ENCODE assay signal across 8 cellular contexts in genomic region chr7:27739301-27739913, GRCh38. TPM values are rescaled to one million over a fixed set of nuclear protein-coding genes. Genes with fewer than 3 reads are reported as not detected.
DNase-seq lines count a peak whose midpoint lies in the region; ATAC-seq and TF ChIP-seq lines count a peak whose summit lies in the region.

No MANE protein-coding gene starts in this region.

- peak overlapping the region; percentile 84 for H3K4me2 ChIP-seq in neuronal stem cell (ENCODE audit: insufficient read depth, low read length, poor library complexity, severe bottlenecking)

- no peaks in the 10 kb centered on the region for H3K27me3 Mint-ChIP-seq in T-cell

- TF ChIP-seq POLR2A in esophagus squamous epithelium (IDR thresholded peaks at IDR 0.05) = no peak

- H3K36me3 Mint-ChIP-seq in T-cell = no peaks in the 10 kb centered on the region

- H3K4me3 ChIP-seq in esophagus squamous epithelium = peak overlapping the region; percentile 66 to 98 (median 90)
- H3K4me3 ChIP-seq in neuronal stem cell (ENCODE audit: low read length in 2 of 2) = peak overlapping the region; percentile 88 to 90

- H2BK15ac ChIP-seq in neuronal stem cell (ENCODE audit: low read length) = no peak overlapping the region

- intact Hi-C loops in esophagus squamous epithelium (cut with DNase I) = no loop called here

- H4K8ac ChIP-seq in neuronal stem cell (ENCODE audit: low read depth, low read length) = no peak overlapping the region

- H3K4me1 ChIP-seq in esophagus squamous epithelium (peaks cover 0 to 56% (median 9%) of the 10 kb centered on the region in 3 donors), neuronal stem cell (ENCODE audit: control insufficient read depth in 2 of 2, insufficient read depth in 1 of 2, low read depth in 1 of 2, low read length in 2 of 2) (peaks cover 2% of the 10 kb centered on the region in 2 donors)

- CTCF ChIA-PET in T-cell (lab: Charles Lee) = no interaction called here

- H3K36me3 ChIP-seq in esophagus squamous epithelium (no peaks in the 10 kb centered on the region), neuronal stem cell (replicated peaks in 1 of 2; ENCODE audit: control insufficient read depth in 2 of 2, insufficient read depth in 2 of 2, low read length in 2 of 2) (no peaks in the 10 kb centered on the region)

- POLR2A ChIA-PET in T-cell (lab: Charles Lee) = interaction anchor here in 1 of 2 donors (0.6 to 0.7 kb wide), 4 partner anchors 25 to 1551 kb away, joined by 3 to 4 read pairs (median 4); no protein-coding TSS in a partner anchor

- H3K27me3 ChIP-seq in esophagus squamous epithelium = no peaks in the 10 kb centered on the region
- no peaks in the 10 kb centered on the region for H3K27me3 ChIP-seq in neuronal stem cell (ENCODE audit: control insufficient read depth in 3 of 3, insufficient read depth in 3 of 3, low read depth in 1 of 3, low read length in 3 of 3)

- H3K79me1 ChIP-seq in neuronal stem cell (ENCODE audit: low read depth, low read length) = peaks cover 5% of the 10 kb centered on the region

- H3K27ac ChIP-seq in esophagus squamous epithelium (peak overlapping the region; percentile 96 to 99 (median 98)), neuronal stem cell (replicated peaks; ENCODE audit: low read length) (no peak overlapping the region)

- H2BK120ac ChIP-seq in neuronal stem cell (ENCODE audit: low read depth, low read length) = no peak overlapping the region

- peak overlapping the region; percentile 94 to 99 (median 96) for H3K4me3 Mint-ChIP-seq in T-cell

- peak overlapping the region; percentile 94 for H2AFZ ChIP-seq in neuronal stem cell (ENCODE audit: low read length)

- no peak overlapping the region for H3K4ac ChIP-seq in neuronal stem cell (ENCODE audit: low read length)

- ATAC-seq in GM19328 (IDR thresholded peaks at IDR 0.05; ENCODE audit: unreplicated experiment) (peak; percentile 23), HG03378 (IDR thresholded peaks at IDR 0.05; ENCODE audit: unreplicated experiment) (peak; percentile 43), T-cell (replicated peaks in 1 of 4) (peak; percentile 23 to 31 (median 26))

- peak; percentile 19 for DNase-seq in DMS79 (lab: John Stamatoyannopoulos, UW)
- peak in 4 of 34 experiments; percentile 0 to 4 (median 3) for DNase-seq in T-cell
- no peak for DNase-seq in esophagus squamous epithelium (lab: John Stamatoyannopoulos, UW)
- DNase-seq in neuronal stem cell (ENCODE audit: low spot score) = no peak
- no peak for DNase-seq in COLO829 (ENCODE audit: low spot score)
- no peak for DNase-seq in GOT3 (lab: John Stamatoyannopoulos, UW)

- H3K9me3 ChIP-seq in esophagus squamous epithelium = no peaks in the 10 kb centered on the region
- no peaks in the 10 kb centered on the region for H3K9me3 ChIP-seq in neuronal stem cell (replicated peaks in 1 of 2; ENCODE audit: control insufficient read depth in 2 of 2, insufficient read depth in 1 of 2, low read depth in 1 of 2, low read length in 2 of 2)

- no peaks in the 10 kb centered on the region for H3K9me3 Mint-ChIP-seq in T-cell

- no peak overlapping the region for H3K14ac ChIP-seq in neuronal stem cell (ENCODE audit: low read length)

- peak overlapping the region; percentile 92 to 95 for H3K27ac Mint-ChIP-seq in T-cell

- peaks cover 36 to 40% (median 37%) of the 10 kb centered on the region in 3 donors for H3K4me1 Mint-ChIP-seq in T-cell

- H3K18ac ChIP-seq in neuronal stem cell (ENCODE audit: low read length) = peak overlapping the region; percentile 7

- H2BK12ac ChIP-seq in neuronal stem cell (ENCODE audit: low read length) = no peak overlapping the region

- 4% methylated on average over 17 of the region's 17 CpGs for WGBS in esophagus squamous epithelium, 2 donors
- no CpG with 5 or more reads among the region's 17 CpGs for WGBS in neuronal stem cell (ENCODE audit: extremely low coverage in 2 of 2, insufficient read length in 2 of 2, insufficient replicate concordance in 1 of 2), 2 donors

- H3K23ac ChIP-seq in neuronal stem cell (ENCODE audit: low read depth, low read length, poor library complexity) = no peak overlapping the region

- TF ChIP-seq CTCF in esophagus squamous epithelium (IDR thresholded peaks at IDR 0.05) = no peak

- H2BK5ac ChIP-seq in neuronal stem cell (ENCODE audit: low read length) = no peak overlapping the region

- no peak overlapping the region for H4K91ac ChIP-seq in neuronal stem cell (ENCODE audit: low read depth, low read length, poor library complexity)

- no peak overlapping the region for H2AK5ac ChIP-seq in neuronal stem cell (ENCODE audit: low read depth, low read length)

- no peak overlapping the region for H3K9ac ChIP-seq in neuronal stem cell (ENCODE audit: low read depth, low read length, poor library complexity)

RNA-seq across cellular contexts. Expression of gene TAX1BP1, which starts 0.6 kb away (rescaled TPM):
- total RNA-seq in T-cell (100 to 1,000 TPM in 2 of 5 donors, 10 to 100 TPM in 3; 80.2 to 118 (median 90.2) TPM), esophagus squamous epithelium (100 to 1,000 TPM in 1 of 4 donors, 10 to 100 TPM in 3; 67.1 to 113 (median 80.3) TPM)
- polyA plus RNA-seq in neuronal stem cell (2013, experiment 1 of 2) = 82.3 TPM
- 83.2 TPM for polyA plus RNA-seq in neuronal stem cell (2013, experiment 2 of 2)
